Comparison of ENCODE assay signal across 18 cellular contexts in the genomic region with DNA sequence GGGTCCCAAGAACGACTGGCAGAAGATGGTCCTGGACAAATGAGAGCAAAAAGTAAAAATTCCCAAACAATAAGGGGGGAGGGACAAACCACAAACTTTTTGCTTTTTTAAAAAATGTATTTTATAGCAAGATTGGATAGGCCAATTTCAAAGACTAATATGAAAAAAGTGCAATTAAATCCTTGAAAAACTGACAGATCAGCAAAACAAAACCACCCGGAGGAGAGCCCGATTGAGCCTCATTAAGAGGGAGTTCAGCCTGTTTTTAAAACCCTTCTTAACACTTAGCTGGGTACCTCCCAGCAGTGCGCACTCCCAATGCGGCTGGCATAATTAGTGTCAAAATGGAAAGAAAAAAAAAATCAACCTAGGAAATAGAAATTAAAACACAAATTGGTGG.
DNase-seq lines count a peak whose midpoint lies in the region; ATAC-seq and TF ChIP-seq lines count a peak whose summit lies in the region.
"Had no signal": no experiment of that assay in that cellular context is flagged by ENCODE, and none has a peak within 500 bp of the region (broad histone marks: within the 10 kb centered on the region; RNA-seq: fewer than 3 reads in every experiment).

No MANE protein-coding gene starts in this region.

- H3K27me3 Mint-ChIP-seq in brain (no peaks in the 10 kb centered on the region), nephron progenitor cell (ENCODE audit: low read depth, poor library complexity) (no peaks in the 10 kb centered on the region)
- peaks cover 2 to 7% (median 3%) of the 10 kb centered on the region in 5 donors for H3K27me3 Mint-ChIP-seq in naive thymus-derived CD8-positive, alpha-beta T cell

- H3K4me1 ChIP-seq in upper lobe of right lung: peaks cover 18% of the 10 kb centered on the region
- peaks cover 0 to 11% (median 8%) of the 10 kb centered on the region in 4 donors for H3K4me1 ChIP-seq in upper lobe of left lung
- H3K4me1 ChIP-seq: Caco-2 had no signal

- TF ChIP-seq POLR2A in upper lobe of left lung (IDR thresholded peaks at IDR 0.05): no peak

- H3K9me3 Mint-ChIP-seq in brain (peaks cover 0 to 3% (median 0%) of the 10 kb centered on the region in 5 experiments), nephron progenitor cell (no peaks in the 10 kb centered on the region)
- no peaks in the 10 kb centered on the region for H3K9me3 Mint-ChIP-seq in naive thymus-derived CD8-positive, alpha-beta T cell

- no peak for TF ChIP-seq EP300 in upper lobe of left lung (IDR thresholded peaks at IDR 0.05)

- DNase-seq in HL-60 (ENCODE audit: low read depth in 1 of 2, low spot score in 1 of 2): no peak
- DNase-seq in nephron progenitor cell: no peak
- peak; percentile 6 for DNase-seq in upper lobe of right lung
- DNase-seq in upper lobe of left lung: no peak
- no peak for DNase-seq in naive thymus-derived CD8-positive, alpha-beta T cell
- DNase-seq: Caco-2; CD4-positive, alpha-beta memory T cell; DMS 273 treated with DMSO at 0.1 percent for 48 hours; DMS79 treated with DMSO at 0.1 percent for 48 hours; H7; MV-4-11; NCI-H1105 treated with DMSO at 0.1 percent for 48 hours; NCI-H2029 treated with DMSO at 0.1 percent for 48 hours; NCI-H345; Peyer's patch; SJCRH30 had no signal

- peaks cover 86% of the 10 kb centered on the region for H3K4me1 Mint-ChIP-seq in brain
- peaks cover 72% of the 10 kb centered on the region for H3K4me1 Mint-ChIP-seq in nephron progenitor cell
- H3K4me1 Mint-ChIP-seq in naive thymus-derived CD8-positive, alpha-beta T cell: peaks cover 0 to 20% (median 0%) of the 10 kb centered on the region in 4 donors

- no peaks in the 10 kb centered on the region for H3K36me3 ChIP-seq in upper lobe of right lung
- no peaks in the 10 kb centered on the region for H3K36me3 ChIP-seq in upper lobe of left lung
- H3K36me3 ChIP-seq: Peyer's patch, SJCRH30 had no signal

- H3K4me3 ChIP-seq in HL-60 (replicated peaks; ENCODE audit: insufficient read depth, low read length): no peak overlapping the region
- no peak overlapping the region for H3K4me3 ChIP-seq in upper lobe of right lung
- no peak overlapping the region for H3K4me3 ChIP-seq in upper lobe of left lung
- H3K4me3 ChIP-seq: Peyer's patch, SJCRH30 had no signal

- peak overlapping the region in 3 of 5 experiments; percentile 4 to 73 (median 64) for H3K4me3 Mint-ChIP-seq in brain
- H3K4me3 Mint-ChIP-seq in nephron progenitor cell: no peak overlapping the region
- no peak overlapping the region for H3K4me3 Mint-ChIP-seq in naive thymus-derived CD8-positive, alpha-beta T cell
- H3K4me3 Mint-ChIP-seq: CD4-positive, alpha-beta memory T cell had no signal

- peaks cover 10% of the 10 kb centered on the region for H3K36me3 Mint-ChIP-seq in brain
- peaks cover 11% of the 10 kb centered on the region for H3K36me3 Mint-ChIP-seq in nephron progenitor cell (ENCODE audit: low read depth)
- peaks cover 0 to 4% (median 0%) of the 10 kb centered on the region in 3 donors for H3K36me3 Mint-ChIP-seq in naive thymus-derived CD8-positive, alpha-beta T cell
- H3K36me3 Mint-ChIP-seq: CD4-positive, alpha-beta memory T cell had no signal

- POLR2A ChIA-PET in naive thymus-derived CD8-positive, alpha-beta T cell (lab: Charles Lee): no interaction called here

- H3K9me3 ChIP-seq in upper lobe of right lung: no peaks in the 10 kb centered on the region
- H3K9me3 ChIP-seq in upper lobe of left lung: no peaks in the 10 kb centered on the region
- H3K9me3 ChIP-seq: Caco-2, Peyer's patch, SJCRH30 had no signal

- 79 to 83% methylated on average over 5 of the region's 5 CpGs for WGBS in upper lobe of left lung, 2 donors

- intact Hi-C loops in upper lobe of right lung (cut with DNase I): no loop called here

- H3K27ac ChIP-seq in HL-60 (replicated peaks) (peak overlapping the region; percentile 55), upper lobe of right lung (no peak overlapping the region), upper lobe of left lung (no peak overlapping the region)
- H3K27ac ChIP-seq: Peyer's patch, SJCRH30 had no signal

- H3K27me3 ChIP-seq in HL-60 (ENCODE audit: insufficient read depth, poor library complexity, severe bottlenecking) (no peaks in the 10 kb centered on the region), upper lobe of right lung (no peaks in the 10 kb centered on the region), upper lobe of left lung (no peaks in the 10 kb centered on the region)
- H3K27me3 ChIP-seq: Peyer's patch, SJCRH30 had no signal

- no peak for TF ChIP-seq CTCF in HL-60 (IDR thresholded peaks at IDR 0.05; ENCODE audit: insufficient read depth, low read length)
- TF ChIP-seq CTCF in brain (conservative IDR thresholded peaks at IDR 0.05): no peak
- no peak for TF ChIP-seq CTCF in nephron progenitor cell (IDR thresholded peaks at IDR 0.05)
- no peak for TF ChIP-seq CTCF in upper lobe of right lung (IDR thresholded peaks at IDR 0.05)
- no peak for TF ChIP-seq CTCF in upper lobe of left lung (IDR thresholded peaks at IDR 0.05)

- H3K27ac Mint-ChIP-seq in brain (peak overlapping the region; percentile 20 to 97 (median 76)), nephron progenitor cell (peak overlapping the region; percentile 26)
- H3K27ac Mint-ChIP-seq in naive thymus-derived CD8-positive, alpha-beta T cell: no peak overlapping the region

- ATAC-seq in upper lobe of right lung (no peak), HG02884 (IDR thresholded peaks at IDR 0.05; ENCODE audit: unreplicated experiment) (no peak), upper lobe of left lung (ENCODE audit: low FRiP score in 2 of 2) (no peak)
- ATAC-seq in naive thymus-derived CD8-positive, alpha-beta T cell: no peak

Comparison
In these comparisons a context has a peak if more than half of its experiments do, and no peak if none do; other contexts are left out.
1. H3K27ac Mint-ChIP-seq: peak in brain (5 of 5) and nephron progenitor cell (single experiment); none in naive thymus-derived CD8-positive, alpha-beta T cell (0 of 10).
2. H3K4me3 Mint-ChIP-seq: peak in brain (3 of 5); none in nephron progenitor cell (single experiment) and naive thymus-derived CD8-positive, alpha-beta T cell (0 of 10).